ENCODE assay signal across 8 cellular contexts in the genomic region with DNA sequence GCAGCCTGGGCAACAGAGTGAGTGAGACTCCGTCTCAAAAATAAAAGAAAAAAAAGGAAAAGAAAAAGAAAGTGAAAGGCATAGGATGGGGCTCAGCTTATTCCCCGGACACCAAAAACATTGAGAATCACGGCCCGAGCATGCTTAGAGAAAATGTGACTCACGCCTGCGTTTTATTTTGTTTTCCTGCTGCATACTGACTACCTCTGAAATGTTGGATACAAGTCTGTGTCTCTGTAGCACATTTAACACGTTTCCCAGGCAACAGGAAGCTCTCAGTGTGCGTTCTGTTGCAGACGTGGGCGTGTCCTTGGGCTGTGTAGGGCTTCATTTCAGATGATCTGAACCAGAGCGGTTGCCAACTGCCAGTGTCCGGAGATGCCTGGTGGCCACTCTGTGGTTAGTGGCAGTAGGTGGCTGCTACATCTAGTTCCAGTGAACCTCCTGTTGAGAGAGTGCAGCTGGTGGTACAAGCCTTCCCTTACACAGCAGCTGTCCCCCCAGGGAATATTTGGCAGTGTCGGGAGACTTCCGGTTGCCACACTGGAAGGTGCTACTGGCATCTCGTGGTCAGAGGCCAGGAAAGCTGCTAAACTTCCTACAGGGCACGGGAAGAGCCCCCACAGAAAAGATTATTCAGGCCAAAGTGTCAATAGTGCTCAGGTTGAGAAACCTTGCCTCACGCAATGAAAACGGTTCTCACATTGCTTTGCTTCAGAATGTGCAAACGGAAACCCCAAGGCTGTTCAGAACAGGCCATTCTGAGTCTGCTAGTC. TPM values are rescaled to one million over a fixed set of nuclear protein-coding genes. Genes with fewer than 3 reads are reported as not detected.
A peak's percentile ranks its signal among the peaks of the same experiment; 100 is the strongest.
DNase-seq lines count a peak whose midpoint lies in the region; ATAC-seq and TF ChIP-seq lines count a peak whose summit lies in the region.

No MANE protein-coding gene starts in this region.

- no peaks in the 10 kb centered on the region for H3K4me1 Mint-ChIP-seq in endothelial cell (ENCODE audit: unreplicated experiment)

- H3K27ac Mint-ChIP-seq in endothelial cell (ENCODE audit: unreplicated experiment), result no peak overlapping the region

- ATAC-seq in GM19463 (IDR thresholded peaks at IDR 0.05; ENCODE audit: unreplicated experiment), result peak; percentile 75

- no peaks in the 10 kb centered on the region for H3K36me3 Mint-ChIP-seq in endothelial cell (ENCODE audit: low read depth, unreplicated experiment)

- H3K4me3 Mint-ChIP-seq in endothelial cell (ENCODE audit: unreplicated experiment), result no peak overlapping the region

- DNase-seq in AML-193 (lab: John Stamatoyannopoulos, UW) (peak; percentile 100), M059J (ENCODE audit: low read depth) (peak; percentile 99), SW480 (ENCODE audit: low spot score) (peak; percentile 50), amniotic stem cell (lab: John Stamatoyannopoulos, UW) (peak; percentile 80), hepatic stellate cell (ENCODE audit: low spot score) (peak; percentile 93), smooth muscle cell of the brain vasculature (ENCODE audit: low read depth, low spot score) (peak; percentile 77), endothelial cell (ENCODE audit: low spot score) (no peak)

- peaks cover 7% of the 10 kb centered on the region for H3K27me3 Mint-ChIP-seq in endothelial cell (ENCODE audit: unreplicated experiment)

- no peaks in the 10 kb centered on the region for H3K9me3 Mint-ChIP-seq in endothelial cell (ENCODE audit: unreplicated experiment)

- no peak for TF ChIP-seq CTCF in endothelial cell (IDR thresholded peaks at IDR 0.05; ENCODE audit: unreplicated experiment)

RNA-seq across cellular contexts. Expression of gene SLC51A, which starts 3.0 kb away (rescaled TPM):
- total RNA-seq in M059J (2014; rRNA removed; shearing (Covaris generic)), result not detected in 2 replicates
- total RNA-seq in endothelial cell (ENCODE audit: unreplicated experiment), result not detected

RNA-seq across cellular contexts. Expression of gene ZDHHC19, which starts 8.2 kb away (rescaled TPM):
- total RNA-seq in M059J (2014; rRNA removed; shearing (Covaris generic)), result not detected in 2 replicates
- 0.82 TPM for total RNA-seq in endothelial cell (ENCODE audit: unreplicated experiment)
